Comparison of ENCODE assay signal across 26 cellular contexts in genomic region chr4:177494791-177495190, GRCh38.
"Had no signal": no experiment of that assay in that cellular context is flagged by ENCODE, and none has a peak within 500 bp of the region (broad histone marks: within the 10 kb centered on the region; RNA-seq: fewer than 3 reads in every experiment).

No MANE protein-coding gene starts in this region.

- DNase-seq: stimulated activated CD4-positive, alpha-beta T cell treated with anti-CD3 and anti-CD28 coated beads, Interleukin-2, amount 100 ng/mL, for 48 hours; stimulated activated CD4-positive, alpha-beta T cell treated with anti-CD3 and anti-CD28 coated beads, Interleukin-4, amount 100 ng/mL, for 1 hour; stimulated activated CD4-positive, alpha-beta T cell treated with anti-CD3 and anti-CD28 coated beads, Interleukin-4, amount 100 ng/mL, for 24 hours; stimulated activated CD4-positive, alpha-beta T cell treated with anti-CD3 and anti-CD28 coated beads, Interleukin-4, amount 100 ng/mL, for 4 hours; stimulated activated CD8-positive, alpha-beta memory T cell treated with anti-CD3 and anti-CD28 coated beads, Interleukin-4, amount 100 ng/mL, for 48 hours; stimulated activated naive B cell treated with anti-CD40 and anti-IgM and Interleukin-4, amounts not matched to agents 10 μg/mL and 1 μg/mL and 100 μg/mL, for 72 hours; stimulated activated naive CD4-positive, alpha-beta T cell; stimulated activated naive CD4-positive, alpha-beta T cell treated with Interleukin-2 at 50 U/mL for 16 hours; stimulated activated naive CD8-positive, alpha-beta T cell treated with anti-CD3 and anti-CD28 coated beads, Interleukin-15, amount 100 ng/mL, for 72 hours; stimulated activated naive CD8-positive, alpha-beta T cell treated with anti-CD3 and anti-CD28 coated beads, Interleukin-15, Interleukin-2, amounts not matched to agents 100 U/mL and 50 U/mL, for 24 hours; stomach; substantia nigra; testis; thyroid gland; tibial artery; transverse colon; trophoblast cell; upper lobe of right lung; uterus had no signal

- H3K4me3 ChIP-seq: stomach, suprapubic skin, testis, thoracic aorta, thyroid gland, tibial artery, tibial nerve, transverse colon, upper lobe of left lung, upper lobe of right lung, uterus, vagina had no signal

- ATAC-seq: stimulated activated effector memory CD8-positive, alpha-beta T cell treated with anti-CD3 and anti-CD28 coated beads, Interleukin-12 subunit alpha, Interleukin-12 subunit beta, amount 100 ng/mL, for 72 hours; stimulated activated memory B cell treated with anti-CD40 and anti-IgM and Interleukin-4, amounts not matched to agents 10 μg/mL and 1 μg/mL and 100 μg/mL, for 72 hours; stimulated activated naive B cell treated with anti-CD40 and anti-IgM and Interleukin-4, amounts not matched to agents 10 μg/mL and 1 μg/mL and 100 μg/mL, for 72 hours; stimulated activated naive CD8-positive, alpha-beta T cell treated with anti-CD3 and anti-CD28 coated beads, Interleukin-15, amount 100 ng/mL, for 72 hours; stimulated activated naive CD8-positive, alpha-beta T cell treated with anti-CD3 and anti-CD28 coated beads, Interleukin-15, Interleukin-2, amounts not matched to agents 100 U/mL and 50 U/mL, for 24 hours; upper lobe of right lung had no signal
